ENCODE assay signal across 8 cellular contexts in genomic region chr11:57460756-57461749, GRCh38. TPM values are rescaled to one million over a fixed set of nuclear protein-coding genes. Genes with fewer than 3 reads are reported as not detected.
DNase-seq lines count a peak whose midpoint lies in the region; ATAC-seq and TF ChIP-seq lines count a peak whose summit lies in the region.

No MANE protein-coding gene starts in this region.

- peak overlapping the region; percentile 59 for H3K4me3 ChIP-seq in A673 (ENCODE audit: low read depth, low read length, poor library complexity, severe bottlenecking)
- peak overlapping the region; percentile 14 for H3K4me3 ChIP-seq in lower leg skin (ENCODE audit: low read depth, poor library complexity, severe bottlenecking)

- no peaks in the 10 kb centered on the region for H3K36me3 ChIP-seq in A673 (ENCODE audit: insufficient read depth, low read length, poor library complexity, severe bottlenecking)

- DNase-seq in A673 (ENCODE audit: low spot score) (no peak), lower leg skin (ENCODE audit: low spot score in 2 of 2) (no peak), mesenteric fat pad (ENCODE audit: low spot score) (no peak), SKM-1 (lab: John Stamatoyannopoulos, UW; ENCODE audit: unreplicated experiment) (no peak), GM19240 (ENCODE audit: insufficient read length, low spot score) (no peak)

- no peaks in the 10 kb centered on the region for H3K36me3 Mint-ChIP-seq in activated T-helper 17 cell treated with anti-CD3 and anti-CD28 coated beads, Interleukin-2, amount 50 U/mL, for 72 hours (ENCODE audit: low read depth)

- H3K27ac Mint-ChIP-seq in activated T-helper 17 cell treated with anti-CD3 and anti-CD28 coated beads, Interleukin-2, amount 50 U/mL, for 72 hours, result no peak overlapping the region

- WGBS in lower leg skin, 2 donors, result 13 to 17% methylated on average over 25 to 30 of the region's 50 CpGs

- ATAC-seq in GM19463 (IDR thresholded peaks at IDR 0.05; ENCODE audit: unreplicated experiment) (peak; percentile 6), GM21367 (IDR thresholded peaks at IDR 0.05; ENCODE audit: unreplicated experiment) (no peak)
- no peak for ATAC-seq in activated T-helper 17 cell treated with anti-CD3 and anti-CD28 coated beads, Interleukin-2, amount 50 U/mL, for 72 hours (replicated peaks)

- POLR2A ChIA-PET in A673 (lab: Charles Lee; ENCODE audit: low non-redundant PET), result no interaction called here

- H3K4me1 ChIP-seq in A673 (ENCODE audit: insufficient read depth, low read length, poor library complexity, severe bottlenecking), result peaks cover 27% of the 10 kb centered on the region

- no peak overlapping the region for H3K27ac ChIP-seq in A673 (ENCODE audit: low read depth, low read length, poor library complexity, severe bottlenecking)

- TF ChIP-seq POLR2A in lower leg skin (IDR thresholded peaks at IDR 0.05), result no peak

- H3K27me3 Mint-ChIP-seq in activated T-helper 17 cell treated with anti-CD3 and anti-CD28 coated beads, Interleukin-2, amount 50 U/mL, for 72 hours, result peaks cover 33% of the 10 kb centered on the region

- CTCF ChIA-PET in A673 (lab: Charles Lee), result interaction anchor here (0.6 to 0.7 kb wide), 3 partner anchors 12 to 115 kb away, joined by 3 to 6 read pairs (median 6); no protein-coding TSS in a partner anchor

- no peak for TF ChIP-seq CTCF in A673 (conservative IDR thresholded peaks at IDR 0.05; ENCODE audit: low read depth, low read length)
- TF ChIP-seq CTCF in lower leg skin (IDR thresholded peaks at IDR 0.05), result no peak

- no peaks in the 10 kb centered on the region for H3K9me3 ChIP-seq in A673 (ENCODE audit: low read depth, low read length, poor library complexity, severe bottlenecking)

- H3K4me3 Mint-ChIP-seq in activated T-helper 17 cell treated with anti-CD3 and anti-CD28 coated beads, Interleukin-2, amount 50 U/mL, for 72 hours, result peak overlapping the region; percentile 78

- H3K9me3 Mint-ChIP-seq in activated T-helper 17 cell treated with anti-CD3 and anti-CD28 coated beads, Interleukin-2, amount 50 U/mL, for 72 hours, result no peaks in the 10 kb centered on the region

- intact Hi-C loops in A673 (cut with micrococcal nuclease; ENCODE audit: unreplicated experiment), result no loop called here
- intact Hi-C loops in lower leg skin (cut with DNase I; ENCODE audit: low total_unique reads), result no loop called here

- peaks cover 21% of the 10 kb centered on the region for H3K27me3 ChIP-seq in A673 (replicated peaks; ENCODE audit: insufficient read depth, low read depth, low read length, poor library complexity)

- no TSS peak for BruUV-seq in A673 (replicated peaks; lab: Mats Ljungman, UMichigan)

- H3K4me1 Mint-ChIP-seq in activated T-helper 17 cell treated with anti-CD3 and anti-CD28 coated beads, Interleukin-2, amount 50 U/mL, for 72 hours, result peaks cover 17% of the 10 kb centered on the region

RNA-seq across cellular contexts. Expression of gene RTN4RL2, which starts 0.7 kb away (rescaled TPM):
- total RNA-seq in A673 (2021) (5.2 and 7.0 TPM in 2 replicates), lower leg skin (1 to 10 TPM in 3 of 4 donors, under 1 TPM in 1; 0.55 to 3.6 (median 2.3) TPM), mesenteric fat pad (2.8 TPM)
- total RNA-seq in activated T-helper 17 cell treated with anti-CD3 and anti-CD28 coated beads, Interleukin-2, amount 50 U/mL, for 72 hours, result under 1 TPM; 0.22 to 0.82 TPM

RNA-seq across cellular contexts. Expression of gene SLC43A3, which starts 34.1 kb away (rescaled TPM):
- total RNA-seq in A673 (2021), result 89.1 and 142 TPM in 2 replicates
- total RNA-seq in activated T-helper 17 cell treated with anti-CD3 and anti-CD28 coated beads, Interleukin-2, amount 50 U/mL, for 72 hours, result 100 to 1,000 TPM; 346 to 386 TPM
- total RNA-seq in lower leg skin, result 10 to 100 TPM; 12.4 to 66.4 (median 41.1) TPM
- 95.1 TPM for total RNA-seq in mesenteric fat pad

RNA-seq across cellular contexts. Expression of gene SLC43A1, which starts 54.4 kb away (rescaled TPM):
- total RNA-seq in A673 (2021), result 18.4 and 20.5 TPM in 2 replicates
- 10 to 100 TPM in 1 of 2 donors, 1 to 10 TPM in 1; 9.1 to 20.0 TPM for total RNA-seq in activated T-helper 17 cell treated with anti-CD3 and anti-CD28 coated beads, Interleukin-2, amount 50 U/mL, for 72 hours
- 10 to 100 TPM; 15.9 to 20.2 (median 18.3) TPM for total RNA-seq in lower leg skin
- total RNA-seq in mesenteric fat pad, result 8.4 TPM
